12 cellular contexts compared by ENCODE assay signal in genomic region chr10:13765641-13766341, GRCh38.
DNase-seq lines count a peak whose midpoint lies in the region; ATAC-seq and TF ChIP-seq lines count a peak whose summit lies in the region.
"Had no signal": no experiment of that assay in that cellular context is flagged by ENCODE, and none has a peak within 500 bp of the region (broad histone marks: within the 10 kb centered on the region; RNA-seq: fewer than 3 reads in every experiment).

No MANE protein-coding gene starts in this region.

- no peak for TF ChIP-seq CTCF in right lobe of liver (IDR thresholded peaks at IDR 0.05)
- no peak for TF ChIP-seq CTCF in esophagus squamous epithelium (IDR thresholded peaks at IDR 0.05)

- ATAC-seq in GM21381 (IDR thresholded peaks at IDR 0.05; ENCODE audit: unreplicated experiment) (peak; percentile 73), right lobe of liver (peak; percentile 91 to 95 (median 93)), GM18867 (IDR thresholded peaks at IDR 0.05; ENCODE audit: unreplicated experiment) (no peak), GM18517 (IDR thresholded peaks at IDR 0.05; ENCODE audit: unreplicated experiment) (no peak), HG02642 (IDR thresholded peaks at IDR 0.05; ENCODE audit: poor library complexity, unreplicated experiment) (no peak)
- ATAC-seq: left lung had no signal

- WGBS in right lobe of liver (ENCODE audit: insufficient coverage, low coverage, low lambda C conversion rate, missing lambda C conversion rate): 26% methylated on average over 19 of the region's 19 CpGs
- WGBS in esophagus squamous epithelium, 2 donors: 80 to 91% methylated on average over 19 of the region's 19 CpGs

- in situ Hi-C loops in ACHN (cut with HindIII; ENCODE audit: low pct_ligation_motif_present, low pct_unique_long_range_greater_than_20kb, low sequenced_read_pairs): no loop called here

- H3K4me3 ChIP-seq in right lobe of liver: peak overlapping the region; percentile 10 to 46 (median 38)
- H3K4me3 ChIP-seq in esophagus squamous epithelium: no peak overlapping the region
- H3K4me3 ChIP-seq: left lung, skin epidermis had no signal

- DNase-seq in ACHN (peak; percentile 95), SW480 (ENCODE audit: low spot score) (peak; percentile 67), right lobe of liver (peak in 1 of 3 donors; percentile 62), esophagus squamous epithelium (lab: John Stamatoyannopoulos, UW) (no peak)
- DNase-seq: activated naive CD4-positive, alpha-beta T cell treated with Interleukin-2 at 50 U/mL for 16 hours; left lung; NCI-H2081 had no signal

- peak; percentile 40 for TF ChIP-seq POLR2A in right lobe of liver (IDR thresholded peaks at IDR 0.05)
- no peak for TF ChIP-seq POLR2A in esophagus squamous epithelium (IDR thresholded peaks at IDR 0.05)

- intact Hi-C loops in right lobe of liver (cut with DNase I): no loop called here
- intact Hi-C loops in esophagus squamous epithelium (cut with DNase I): no loop called here

- H3K27ac ChIP-seq in right lobe of liver (peak overlapping the region in 2 of 3 donors; percentile 37 to 45), esophagus squamous epithelium (no peak overlapping the region)
- H3K27ac ChIP-seq: left lung, skin epidermis had no signal

- peaks cover 0 to 13% (median 3%) of the 10 kb centered on the region in 4 donors for H3K4me1 ChIP-seq in right lobe of liver
- peaks cover 0 to 12% (median 0%) of the 10 kb centered on the region in 3 donors for H3K4me1 ChIP-seq in esophagus squamous epithelium
- H3K4me1 ChIP-seq: left lung had no signal

- no peaks in the 10 kb centered on the region for H3K27me3 ChIP-seq in right lobe of liver
- no peaks in the 10 kb centered on the region for H3K27me3 ChIP-seq in esophagus squamous epithelium
- H3K27me3 ChIP-seq: left lung had no signal

- H3K36me3 ChIP-seq in right lobe of liver (no peaks in the 10 kb centered on the region), esophagus squamous epithelium (no peaks in the 10 kb centered on the region)
- H3K36me3 ChIP-seq: left lung had no signal

- no peaks in the 10 kb centered on the region for H3K9me3 ChIP-seq in right lobe of liver
- no peaks in the 10 kb centered on the region for H3K9me3 ChIP-seq in esophagus squamous epithelium
- H3K9me3 ChIP-seq: left lung had no signal

Comparison
In these comparisons a context has a peak if more than half of its experiments do, and no peak if none do; other contexts are left out.
1. ATAC-seq: peak in GM21381 (single experiment) and right lobe of liver (4 of 4); none in GM18867 (single experiment), GM18517 (single experiment) and HG02642 (single experiment).
2. H3K27ac ChIP-seq: peak in right lobe of liver (2 of 3); none in esophagus squamous epithelium (0 of 4).
3. H3K4me3 ChIP-seq: peak in right lobe of liver (3 of 3); none in esophagus squamous epithelium (0 of 4).